In genomic region chr10:29619273-29619672, GRCh38 we compare ENCODE assay signal across 11 cellular contexts. TPM values are rescaled to one million over a fixed set of nuclear protein-coding genes. Genes with fewer than 3 reads are reported as not detected.
DNase-seq lines count a peak whose midpoint lies in the region; ATAC-seq and TF ChIP-seq lines count a peak whose summit lies in the region.
"Had no signal": no experiment of that assay in that cellular context is flagged by ENCODE, and none has a peak within 500 bp of the region (broad histone marks: within the 10 kb centered on the region; RNA-seq: fewer than 3 reads in every experiment).

No MANE protein-coding gene starts in this region.

- no peak for TF ChIP-seq CTCF in colonic mucosa (IDR thresholded peaks at IDR 0.05)
- TF ChIP-seq CTCF in lower lobe of right lung (IDR thresholded peaks at IDR 0.05), result no peak
- no peak for TF ChIP-seq CTCF in vagina (IDR thresholded peaks at IDR 0.05)

- H3K9ac ChIP-seq in colonic mucosa (ENCODE audit: low read depth in 2 of 2, low read length in 2 of 2), result peak overlapping the region in 1 of 2 donors; percentile 67
- H3K9ac ChIP-seq: KMS-11 had no signal

- H3K27ac ChIP-seq in colonic mucosa (peak overlapping the region; percentile 76), lower lobe of right lung (peak overlapping the region; percentile 68), vagina (peak overlapping the region; percentile 77)
- H3K27ac ChIP-seq: KMS-11 had no signal

- H3K4me3 ChIP-seq in colonic mucosa (no peak overlapping the region), lower lobe of right lung (no peak overlapping the region), vagina (no peak overlapping the region)

- ATAC-seq in lower lobe of right lung, result peak; percentile 46 to 74
- ATAC-seq in GM18873 (IDR thresholded peaks at IDR 0.05; ENCODE audit: low FRiP score, unreplicated experiment), result no peak

- H3K9me3 ChIP-seq in colonic mucosa, result no peaks in the 10 kb centered on the region
- H3K9me3 ChIP-seq in lower lobe of right lung, result no peaks in the 10 kb centered on the region
- no peaks in the 10 kb centered on the region for H3K9me3 ChIP-seq in vagina

- peak; percentile 22 for DNase-seq in NCI-H2196 (lab: John Stamatoyannopoulos, UW; ENCODE audit: unreplicated experiment)
- no peak for DNase-seq in NCI-H2196 treated with DMSO at 0.1 percent for 48 hours (lab: John Stamatoyannopoulos, UW; ENCODE audit: unreplicated experiment)
- DNase-seq in colonic mucosa, result no peak
- DNase-seq in lower lobe of right lung, result no peak
- no peak for DNase-seq in vagina (ENCODE audit: extremely low spot score in 2 of 2)
- no peak for DNase-seq in activated gamma-delta T cell (lab: John Stamatoyannopoulos, UW)
- no peak for DNase-seq in COLO668 (lab: John Stamatoyannopoulos, UW; ENCODE audit: unreplicated experiment)
- DNase-seq: naive B cell, RPMI8226 had no signal

- H3K36me3 ChIP-seq in colonic mucosa, result no peaks in the 10 kb centered on the region
- H3K36me3 ChIP-seq in lower lobe of right lung, result no peaks in the 10 kb centered on the region
- H3K36me3 ChIP-seq in vagina, result no peaks in the 10 kb centered on the region

- no peaks in the 10 kb centered on the region for H3K27me3 ChIP-seq in colonic mucosa
- H3K27me3 ChIP-seq in lower lobe of right lung (ENCODE audit: low read depth), result no peaks in the 10 kb centered on the region
- no peaks in the 10 kb centered on the region for H3K27me3 ChIP-seq in vagina

- intact Hi-C loops in colonic mucosa (cut with DNase I) (no loop called here), lower lobe of right lung (cut with DNase I) (no loop called here), vagina (cut with DNase I) (no loop called here)

- no peak for TF ChIP-seq POLR2A in vagina (IDR thresholded peaks at IDR 0.05)

- peaks cover 10% of the 10 kb centered on the region for H3K4me1 ChIP-seq in colonic mucosa
- H3K4me1 ChIP-seq in lower lobe of right lung, result peaks cover 38% of the 10 kb centered on the region
- H3K4me1 ChIP-seq in vagina, result peaks cover 60% of the 10 kb centered on the region

RNA-seq across cellular contexts. Expression of gene SVIL, which starts 15.5 kb away (rescaled TPM):
- total RNA-seq in colonic mucosa (100 to 1,000 TPM in 1 of 2 donors, 10 to 100 TPM in 1; 62.6 to 132 TPM), lower lobe of right lung (118 TPM), vagina (111 TPM)
